Comparison of ENCODE assay signal across 19 cellular contexts in genomic region chr22:39444937-39445465, GRCh38. TPM values are rescaled to one million over a fixed set of nuclear protein-coding genes. Genes with fewer than 3 reads are reported as not detected.
A peak's percentile ranks its signal among the peaks of the same experiment; 100 is the strongest.
DNase-seq lines count a peak whose midpoint lies in the region; ATAC-seq, FAIRE-seq and TF ChIP-seq lines count a peak whose summit lies in the region.
"Had no signal": no experiment of that assay in that cellular context is flagged by ENCODE, and none has a peak within 500 bp of the region (broad histone marks: within the 10 kb centered on the region; RNA-seq: fewer than 3 reads in every experiment).

No MANE protein-coding gene starts in this region.

- TF ChIP-seq POLR2A in GM12878 (IDR thresholded peaks at IDR 0.05; ENCODE audit: low read depth, low read length) = no peak

- BruUV-seq in GM12878 (replicated peaks; lab: Mats Ljungman, UMichigan) = no TSS peak

- intact Hi-C loops in GM12878 (cut with micrococcal nuclease; ENCODE audit: unreplicated experiment) = loop anchor here (5.0 kb wide), 1 partner anchor 77 kb away; the partner anchor contains the start of gene ATF4
- intact Hi-C loops in CD14-positive monocyte (cut with micrococcal nuclease) = loop anchor here in 1 of 2 donors (10.0 kb wide), 1 partner anchor 50 kb away; the partner anchor contains the start of gene TAB1

- TF ChIP-seq RAD21 in GM12878 (IDR thresholded peaks at IDR 0.05; ENCODE audit: insufficient read depth, low read depth, low read length) = no peak

- H4K20me1 ChIP-seq in Loucy (ENCODE audit: insufficient read depth, low read length, poor library complexity, severe bottlenecking) (no peaks in the 10 kb centered on the region), GM12878 (ENCODE audit: control insufficient read depth, insufficient read depth) (no peaks in the 10 kb centered on the region)

- H3K27ac ChIP-seq in GM12878 (ENCODE audit: control insufficient read depth, insufficient read depth) = peak overlapping the region; percentile 92
- H3K27ac ChIP-seq: A549 had no signal

- H3K4me1 ChIP-seq in Loucy (ENCODE audit: insufficient read depth, low read length, poor library complexity, severe bottlenecking) = peaks cover 60% of the 10 kb centered on the region
- H3K4me1 ChIP-seq in GM12878 (ENCODE audit: control insufficient read depth, insufficient read depth, low read length) = peaks cover 74% of the 10 kb centered on the region
- H3K4me1 ChIP-seq: A549 had no signal

- CTCF ChIA-PET in activated naive CD4-positive, alpha-beta T cell treated with anti-CD3 and anti-CD28 coated beads, Interleukin-2, amount 10 ng/mL, durations not matched to agents 7 days and 5 days (lab: Charles Lee) = no interaction called here
- CTCF ChIA-PET in GM12878 (lab: Yijun Ruan, JAX) = interaction anchor here (0.9 to 5.8 kb wide), 10 partner anchors 8 to 327 kb away, joined by 3 to 27 read pairs (median 4); partner anchors contain the start of gene TAB1

- FAIRE-seq in GM12878 (lab: Jason Lieb, UNC) = no peak
- FAIRE-seq: A549, H54, HepG2 had no signal

- peaks cover 4% of the 10 kb centered on the region for H3K27me3 Mint-ChIP-seq in activated naive CD4-positive, alpha-beta T cell treated with anti-CD3 and anti-CD28 coated beads, Interleukin-2, amount 10 ng/mL, durations not matched to agents 7 days and 5 days
- no peaks in the 10 kb centered on the region for H3K27me3 Mint-ChIP-seq in type B pancreatic cell
- peaks cover 15 to 22% (median 22%) of the 10 kb centered on the region in 3 donors for H3K27me3 Mint-ChIP-seq in CD14-positive monocyte (ENCODE audit: low read depth in 3 of 3)

- H3K36me3 ChIP-seq in Loucy (ENCODE audit: insufficient read depth, low read length) (no peaks in the 10 kb centered on the region), GM12878 (ENCODE audit: control insufficient read depth in 2 of 2, insufficient read depth in 2 of 2, low read length in 1 of 2) (no peaks in the 10 kb centered on the region)

- H3K9ac ChIP-seq in Loucy (ENCODE audit: low read depth, low read length, poor library complexity, severe bottlenecking) (peak overlapping the region; percentile 92), GM12878 (ENCODE audit: control insufficient read depth, insufficient read depth, low read length) (peak overlapping the region; percentile 94; the same call in 1 of the 2 replicates)

- peak overlapping the region; percentile 78 for H3K27ac Mint-ChIP-seq in activated naive CD4-positive, alpha-beta T cell treated with anti-CD3 and anti-CD28 coated beads, Interleukin-2, amount 10 ng/mL, durations not matched to agents 7 days and 5 days
- peak overlapping the region; percentile 70 for H3K27ac Mint-ChIP-seq in type B pancreatic cell
- no peak overlapping the region for H3K27ac Mint-ChIP-seq in CD14-positive monocyte
- H3K27ac Mint-ChIP-seq: CD4-positive, alpha-beta memory T cell had no signal

- peaks cover 54% of the 10 kb centered on the region for H3K4me1 Mint-ChIP-seq in activated naive CD4-positive, alpha-beta T cell treated with anti-CD3 and anti-CD28 coated beads, Interleukin-2, amount 10 ng/mL, durations not matched to agents 7 days and 5 days
- H3K4me1 Mint-ChIP-seq in type B pancreatic cell (ENCODE audit: unreplicated experiment) (peaks cover 24% of the 10 kb centered on the region), CD14-positive monocyte (peaks cover 9% of the 10 kb centered on the region)

- ATAC-seq in GM12878 = no peak

- RAD21 ChIA-PET in GM12878 (lab: Charles Lee; ENCODE audit: unreplicated experiment) = interaction anchor here (1.0 to 6.9 kb wide), 3 partner anchors 18 to 113 kb away, joined by 3 to 57 read pairs (median 9); partner anchors contain the start of gene ATF4

- no peak overlapping the region for H3K4me3 ChIP-seq in Loucy (ENCODE audit: low read length, poor library complexity, severe bottlenecking)
- no peak overlapping the region for H3K4me3 ChIP-seq in GM12878
- H3K4me3 ChIP-seq: A549 had no signal

- POLR2A ChIA-PET in GM12878 (lab: Charles Lee) = interaction anchor here (0.9 to 4.7 kb wide), 5 partner anchors 9 to 599 kb away, joined by 3 to 28 read pairs (median 3); no protein-coding TSS in a partner anchor

- peaks cover 23% of the 10 kb centered on the region for H3K79me2 ChIP-seq in Loucy (ENCODE audit: insufficient read depth, low read length)
- peaks cover 25% of the 10 kb centered on the region for H3K79me2 ChIP-seq in GM12878 (ENCODE audit: control insufficient read depth, insufficient read depth, low read length)

- in situ Hi-C loops in GM12878 (cut with MboI) = no loop called here

- WGBS in GM12878 (ENCODE audit: insufficient coverage, insufficient replicate concordance, low lambda C conversion rate, missing lambda C conversion rate) = 94% methylated on average over 11 of the region's 11 CpGs

- no peak for TF ChIP-seq CTCF in Loucy (conservative IDR thresholded peaks at IDR 0.05; ENCODE audit: low read length)
- TF ChIP-seq CTCF in GM12878 (IDR thresholded peaks at IDR 0.05 in 2 of 3, conservative IDR thresholded peaks at IDR 0.05 in 1 of 3; ENCODE audit: control insufficient read depth in 2 of 3, extremely low read depth in 1 of 3, insufficient read depth in 1 of 3, low read depth in 3 of 3, low read length in 3 of 3) = no peak
- no peak for TF ChIP-seq CTCF in type B pancreatic cell (conservative IDR thresholded peaks at IDR 0.05)
- no peak for TF ChIP-seq CTCF in CD14-positive monocyte (IDR thresholded peaks at IDR 0.05)

- H3K36me3 Mint-ChIP-seq in activated naive CD4-positive, alpha-beta T cell treated with anti-CD3 and anti-CD28 coated beads, Interleukin-2, amount 10 ng/mL, durations not matched to agents 7 days and 5 days = peaks cover 9% of the 10 kb centered on the region
- H3K36me3 Mint-ChIP-seq in type B pancreatic cell (no peaks in the 10 kb centered on the region), CD14-positive monocyte (peaks cover 0 to 3% of the 10 kb centered on the region in 2 donors)
- H3K36me3 Mint-ChIP-seq: CD4-positive, alpha-beta memory T cell had no signal

- DNase-seq in activated naive CD4-positive, alpha-beta T cell treated with anti-CD3 and anti-CD28 coated beads, Interleukin-2, amount 10 ng/mL, durations not matched to agents 7 days and 5 days = no peak
- DNase-seq in activated naive CD4-positive, alpha-beta T cell (lab: John Stamatoyannopoulos, UW) = no peak
- no peak for DNase-seq in GM12878 (ENCODE audit: low read depth, low spot score)
- no peak for DNase-seq in type B pancreatic cell (ENCODE audit: extremely low spot score, unreplicated experiment)
- DNase-seq in superior temporal gyrus (ENCODE audit: extremely low spot score) = no peak
- DNase-seq in CD14-positive monocyte (ENCODE audit: low spot score) = no peak
- no peak for DNase-seq in T-helper 9 cell
- DNase-seq: CD4-positive, alpha-beta memory T cell; DND-41; NCI-H1417 treated with DMSO at 0.1 percent for 48 hours; NCI-H2029 treated with DMSO at 0.1 percent for 48 hours; NCI-H510A; NCI-H82; SIG-M5 had no signal

- H3K9me3 Mint-ChIP-seq in activated naive CD4-positive, alpha-beta T cell treated with anti-CD3 and anti-CD28 coated beads, Interleukin-2, amount 10 ng/mL, durations not matched to agents 7 days and 5 days = no peaks in the 10 kb centered on the region
- H3K9me3 Mint-ChIP-seq in type B pancreatic cell (no peaks in the 10 kb centered on the region), CD14-positive monocyte (peaks cover 0 to 8% (median 0%) of the 10 kb centered on the region in 7 donors)
- H3K9me3 Mint-ChIP-seq: CD4-positive, alpha-beta memory T cell had no signal

- TF ChIP-seq EP300 in GM12878 (IDR thresholded peaks at IDR 0.05; ENCODE audit: borderline replicate concordance in 1 of 2, control insufficient read depth in 1 of 2, low read depth in 2 of 2, low read length in 2 of 2) = no peak

- H3K4me2 ChIP-seq in Loucy (ENCODE audit: low read depth, low read length, poor library complexity, severe bottlenecking) (no peak overlapping the region), GM12878 (ENCODE audit: control insufficient read depth, insufficient read depth) (no peak overlapping the region; the same call in 1 of the 2 replicates)
- H3K4me2 ChIP-seq: A549 had no signal

- peaks cover 15% of the 10 kb centered on the region; the same call in 1 of the 2 replicates for H3F3A ChIP-seq in Loucy (ENCODE audit: low read depth)

- H2AFZ ChIP-seq in Loucy (ENCODE audit: low read length) (no peak overlapping the region), GM12878 (ENCODE audit: control insufficient read depth, low read depth, low read length) (no peak overlapping the region)

- no peak overlapping the region for H3K4me3 Mint-ChIP-seq in activated naive CD4-positive, alpha-beta T cell treated with anti-CD3 and anti-CD28 coated beads, Interleukin-2, amount 10 ng/mL, durations not matched to agents 7 days and 5 days
- no peak overlapping the region for H3K4me3 Mint-ChIP-seq in type B pancreatic cell
- no peak overlapping the region for H3K4me3 Mint-ChIP-seq in CD14-positive monocyte
- H3K4me3 Mint-ChIP-seq: CD4-positive, alpha-beta memory T cell had no signal

- H3K27me3 ChIP-seq in Loucy (ENCODE audit: insufficient read depth, low read length, poor library complexity, severe bottlenecking) (no peaks in the 10 kb centered on the region), GM12878 (replicated peaks in 1 of 2; ENCODE audit: control insufficient read depth in 2 of 2, insufficient read depth in 2 of 2, low read length in 1 of 2) (no peaks in the 10 kb centered on the region)

- no peaks in the 10 kb centered on the region for H3K9me2 ChIP-seq in Loucy (replicated peaks; ENCODE audit: low read depth, low read length)

- SMC1A ChIA-PET in GM12878 (lab: Charles Lee; ENCODE audit: uncharacterized antibody, unreplicated experiment) = interaction anchor here (1.0 to 5.9 kb wide), 5 partner anchors 9 to 93 kb away, joined by 3 to 50 read pairs (median 3); no protein-coding TSS in a partner anchor

- H3K9me3 ChIP-seq in Loucy (ENCODE audit: insufficient read depth, low read depth, low read length) (no peaks in the 10 kb centered on the region), GM12878 (replicated peaks; ENCODE audit: control insufficient read depth, insufficient read depth, low read length) (no peaks in the 10 kb centered on the region)
- H3K9me3 ChIP-seq: A549 had no signal

RNA-seq across cellular contexts. Expression of gene MGAT3, which starts 11.8 kb away (rescaled TPM):
- 32.8 and 36.9 TPM in 2 replicates for total RNA-seq in GM12878 (2013; cell fraction: nucleolus; rRNA removed)
- total RNA-seq in GM12878 (2014; rRNA removed) (11.3 and 12.0 TPM in 2 replicates), GM12878 (2014; rRNA removed; fragmentation: Illumina TruSeq; extraction: Trizol) (11.8 and 12.5 TPM in 2 replicates), GM12878 (2021) (38.5 and 40.2 TPM in 2 replicates), type B pancreatic cell (ENCODE audit: low replicate concordance) (47.0 and 115 TPM in 2 replicates)
- polyA plus RNA-seq in GM12878 (2011; ENCODE audit: low read depth) = 6.3 TPM
- polyA plus RNA-seq in GM12878 (2011; rRNA removed) (9.5 and 16.9 TPM in 2 replicates), GM12878 (2014; fragmentation: Illumina TruSeq; extraction: Trizol) (5.8 and 12.1 TPM in 2 replicates), GM12878 (2014; fragmentation: Nextera tagmentation; extraction: Ambion mirVana) (1 to 10 TPM in 1 of 2 experiments, under 1 TPM in 1; 0.32 to 1.1 TPM), GM12878 (2014; rRNA removed) (23.5 and 25.6 TPM in 2 replicates), GM12878 (2016; fragmentation: Nextera tagmentation; extraction: Ambion mirVana) (1 to 10 TPM; 8.3 to 8.4 TPM), CD14-positive monocyte (not detected)
- 21.5 and 27.7 TPM in 2 replicates for polyA plus RNA-seq in GM12878 (2011; cell fraction: cytosol; rRNA removed)
- polyA plus RNA-seq in GM12878 (2011; cell fraction: nucleus; rRNA removed) = 27.2 and 30.1 TPM in 2 replicates
- 13.9 and 17.0 TPM in 2 replicates for polyA plus RNA-seq in GM12878 (2012)
- polyA minus RNA-seq in GM12878 (2011; rRNA and poly(A)+ RNA removed) = 22.1 and 40.9 TPM in 2 replicates
- polyA minus RNA-seq in GM12878 (2011; cell fraction: cytosol; rRNA and poly(A)+ RNA removed) = 20.5 and 24.1 TPM in 2 replicates
- polyA minus RNA-seq in GM12878 (2011; cell fraction: nucleus; rRNA and poly(A)+ RNA removed) = 8.3 and 15.4 TPM in 2 replicates
- total RNA-seq: RPMI7951 had no signal
- polyA plus RNA-seq: CD4-positive, alpha-beta memory T cell had no signal

RNA-seq across cellular contexts. Expression of gene TAB1, which starts 45.4 kb away (rescaled TPM):
- 20.8 and 24.4 TPM in 2 replicates for total RNA-seq in GM12878 (2013; cell fraction: nucleolus; rRNA removed)
- total RNA-seq in GM12878 (2014; rRNA removed) = 9.0 and 10.6 TPM in 2 replicates
- total RNA-seq in GM12878 (2014; rRNA removed; fragmentation: Illumina TruSeq; extraction: Trizol) = 8.1 and 8.9 TPM in 2 replicates
- total RNA-seq in GM12878 (2021) = 17.3 and 23.4 TPM in 2 replicates
- polyA plus RNA-seq in GM12878 (2011; ENCODE audit: low read depth) = 6.0 TPM
- 7.0 and 14.8 TPM in 2 replicates for polyA plus RNA-seq in GM12878 (2011; rRNA removed)
- polyA plus RNA-seq in GM12878 (2011; cell fraction: cytosol; rRNA removed) = 20.3 and 27.2 TPM in 2 replicates
- polyA plus RNA-seq in GM12878 (2011; cell fraction: nucleus; rRNA removed) = 33.3 and 57.0 TPM in 2 replicates
- polyA plus RNA-seq in GM12878 (2012) = 10.2 and 10.9 TPM in 2 replicates
- polyA plus RNA-seq in GM12878 (2014; fragmentation: Illumina TruSeq; extraction: Trizol) = 3.9 and 8.1 TPM in 2 replicates
- under 1 TPM; 0.40 to 0.57 TPM for polyA plus RNA-seq in GM12878 (2014; fragmentation: Nextera tagmentation; extraction: Ambion mirVana)
- 14.4 and 16.2 TPM in 2 replicates for polyA plus RNA-seq in GM12878 (2014; rRNA removed)
- polyA plus RNA-seq in GM12878 (2016; fragmentation: Nextera tagmentation; extraction: Ambion mirVana) = 10 to 100 TPM; 13.9 to 14.5 TPM
- polyA minus RNA-seq in GM12878 (2011; rRNA and poly(A)+ RNA removed) = 17.3 and 21.1 TPM in 2 replicates
- polyA minus RNA-seq in GM12878 (2011; cell fraction: cytosol; rRNA and poly(A)+ RNA removed) = 12.0 and 12.8 TPM in 2 replicates
- 9.1 and 9.9 TPM in 2 replicates for polyA minus RNA-seq in GM12878 (2011; cell fraction: nucleus; rRNA and poly(A)+ RNA removed)
- 26.0 and 31.0 TPM in 2 replicates for total RNA-seq in type B pancreatic cell (ENCODE audit: low replicate concordance)
- polyA plus RNA-seq in CD14-positive monocyte = 1 to 10 TPM; 3.2 to 3.9 TPM

RNA-seq across cellular contexts. Expression of gene MIEF1, which starts 57.1 kb away (rescaled TPM):
- 32.3 and 33.3 TPM in 2 replicates for total RNA-seq in GM12878 (2013; cell fraction: nucleolus; rRNA removed)
- 27.9 and 28.3 TPM in 2 replicates for total RNA-seq in GM12878 (2014; rRNA removed)
- total RNA-seq in GM12878 (2014; rRNA removed; fragmentation: Illumina TruSeq; extraction: Trizol) = 24.0 and 26.4 TPM in 2 replicates
- total RNA-seq in GM12878 (2021) = 50.9 and 52.3 TPM in 2 replicates
- 17.7 TPM for polyA plus RNA-seq in GM12878 (2011; ENCODE audit: low read depth)
- 21.3 and 27.9 TPM in 2 replicates for polyA plus RNA-seq in GM12878 (2011; rRNA removed)
- 29.7 and 30.5 TPM in 2 replicates for polyA plus RNA-seq in GM12878 (2011; cell fraction: cytosol; rRNA removed)
- polyA plus RNA-seq in GM12878 (2011; cell fraction: nucleus; rRNA removed) = 19.1 and 27.5 TPM in 2 replicates
- polyA plus RNA-seq in GM12878 (2012) = 22.3 and 24.9 TPM in 2 replicates
- polyA plus RNA-seq in GM12878 (2014; fragmentation: Illumina TruSeq; extraction: Trizol) = 33.1 and 35.8 TPM in 2 replicates
- polyA plus RNA-seq in GM12878 (2014; fragmentation: Nextera tagmentation; extraction: Ambion mirVana) = 10 to 100 TPM; 12.4 to 13.8 TPM
- polyA plus RNA-seq in GM12878 (2014; rRNA removed) = 30.6 and 35.2 TPM in 2 replicates
- 10 to 100 TPM; 43.2 to 46.3 TPM for polyA plus RNA-seq in GM12878 (2016; fragmentation: Nextera tagmentation; extraction: Ambion mirVana)
- polyA minus RNA-seq in GM12878 (2011; rRNA and poly(A)+ RNA removed) = 40.1 and 42.5 TPM in 2 replicates
- 15.5 and 17.6 TPM in 2 replicates for polyA minus RNA-seq in GM12878 (2011; cell fraction: cytosol; rRNA and poly(A)+ RNA removed)
- polyA minus RNA-seq in GM12878 (2011; cell fraction: nucleus; rRNA and poly(A)+ RNA removed) = 11.0 and 23.4 TPM in 2 replicates
- total RNA-seq in type B pancreatic cell (ENCODE audit: low replicate concordance) = 35.0 and 35.5 TPM in 2 replicates
- polyA plus RNA-seq in CD14-positive monocyte = 10 to 100 TPM; 13.3 to 14.0 TPM

Comparison
In these comparisons a context has a peak if more than half of its experiments do, and no peak if none do; other contexts are left out.
1. H3K27ac Mint-ChIP-seq: peak in activated naive CD4-positive, alpha-beta T cell treated with anti-CD3 and anti-CD28 coated beads, Interleukin-2, amount 10 ng/mL, durations not matched to agents 7 days and 5 days (single experiment) and type B pancreatic cell (single experiment); none in CD14-positive monocyte (0 of 7).